18 cellular contexts compared by ENCODE assay signal in genomic region chr1:200749090-200749489, GRCh38. TPM values are rescaled to one million over a fixed set of nuclear protein-coding genes. Genes with fewer than 3 reads are reported as not detected.
A peak's percentile ranks its signal among the peaks of the same experiment; 100 is the strongest.
DNase-seq lines count a peak whose midpoint lies in the region; ATAC-seq and TF ChIP-seq lines count a peak whose summit lies in the region.
"Had no signal": no experiment of that assay in that cellular context is flagged by ENCODE, and none has a peak within 500 bp of the region (broad histone marks: within the 10 kb centered on the region; RNA-seq: fewer than 3 reads in every experiment).

No MANE protein-coding gene starts in this region.

- no peaks in the 10 kb centered on the region for H3K27me3 ChIP-seq in SK-N-SH (ENCODE audit: insufficient read depth)
- H3K27me3 ChIP-seq: BLaER1 treated with 17β-estradiol and CSF1 and Interleukin-3, amounts not matched to agents 10 nM and 100 nM had no signal

- H2AFZ ChIP-seq in SK-N-SH (ENCODE audit: low read depth): no peak overlapping the region

- H3F3A ChIP-seq in SK-N-SH (replicated peaks; ENCODE audit: insufficient read depth): peaks cover 2% of the 10 kb centered on the region

- H4K20me1 ChIP-seq in SK-N-SH (ENCODE audit: insufficient read depth): peaks cover 79% of the 10 kb centered on the region

- H3K4me3 ChIP-seq in SK-N-SH (ENCODE audit: low read depth in 2 of 2, low read length in 1 of 2): no peak overlapping the region
- H3K4me3 ChIP-seq: BLaER1 treated with 17β-estradiol and CSF1 and Interleukin-3, amounts not matched to agents 10 nM and 100 nM; HAP-1 had no signal

- peaks cover 0 to 11% of the 10 kb centered on the region in 2 experiments for H3K36me3 ChIP-seq in SK-N-SH (replicated peaks in 1 of 2; ENCODE audit: control insufficient read depth in 1 of 2, insufficient read depth in 2 of 2, low read length in 1 of 2)

- TF ChIP-seq RAD21 in SK-N-SH (IDR thresholded peaks at IDR 0.05; ENCODE audit: low read length): no peak

- DNase-seq in SK-N-SH (no peak), head of caudate nucleus (peak in 41 of 42 donors; percentile 23 to 85 (median 66)), occipital lobe (lab: John Stamatoyannopoulos, UW) (peak; percentile 11), superior temporal gyrus (ENCODE audit: extremely low spot score) (peak; percentile 81), NCI-H510A (lab: John Stamatoyannopoulos, UW) (no peak), NCI-H1930 (lab: John Stamatoyannopoulos, UW) (no peak)
- DNase-seq: NCI-H1436; NCI-H2107; NCI-H226; NCI-H69; NK-92 treated with Interleukin-12 subunit alpha and Interleukin-12 subunit beta, amount 100 ng/mL, for 24 hours; OCI-M1; RPMI8226 had no signal

- ATAC-seq in SK-N-SH treated with all-trans-retinoic acid at 6 μM for 48 hours (peak; percentile 30; the same call in 1 of the 3 replicates), HG03159 (IDR thresholded peaks at IDR 0.05; ENCODE audit: unreplicated experiment) (no peak)

- no peak for TF ChIP-seq EP300 in SK-N-SH (IDR thresholded peaks at IDR 0.05; ENCODE audit: borderline replicate concordance in 1 of 2, low read depth in 1 of 2, low read length in 1 of 2)

- POLR2A ChIA-PET in SK-N-SH (lab: Yijun Ruan, JAX): interaction anchor here (1.1 kb wide), 1 partner anchor 10 kb away, joined by 3 read pairs; no protein-coding TSS in a partner anchor

- intact Hi-C loops in head of caudate nucleus (cut with DNase I): no loop called here

- H3K4me2 ChIP-seq in SK-N-SH: no peak overlapping the region
- H3K4me2 ChIP-seq: BLaER1 treated with 17β-estradiol and CSF1 and Interleukin-3, amounts not matched to agents 10 nM and 100 nM had no signal

- no peak overlapping the region for H3K27ac ChIP-seq in SK-N-SH (ENCODE audit: low read depth in 2 of 2, low read length in 1 of 2)
- H3K27ac ChIP-seq: 22Rv1; BLaER1 treated with 17β-estradiol and CSF1 and Interleukin-3, amounts not matched to agents 10 nM and 100 nM had no signal

- no peaks in the 10 kb centered on the region for H3K9me3 ChIP-seq in SK-N-SH
- H3K9me3 ChIP-seq: HAP-1 had no signal

- no peaks in the 10 kb centered on the region for H3K9me2 ChIP-seq in SK-N-SH

- peaks cover 0 to 5% of the 10 kb centered on the region in 2 experiments; a peak in 1 of 4 replicates for H3K4me1 ChIP-seq in SK-N-SH (ENCODE audit: control insufficient read depth in 1 of 2, insufficient read depth in 2 of 2, low read depth in 1 of 2, low read length in 1 of 2)
- H3K4me1 ChIP-seq: HAP-1 had no signal

- H3K9ac ChIP-seq in SK-N-SH: no peak overlapping the region
- H3K9ac ChIP-seq: BLaER1 treated with 17β-estradiol and CSF1 and Interleukin-3, amounts not matched to agents 10 nM and 100 nM had no signal

- TF ChIP-seq CTCF in SK-N-SH (IDR thresholded peaks at IDR 0.05): no peak

- CTCF ChIA-PET in SK-N-SH (lab: Yijun Ruan, JAX): no interaction called here

- peaks cover 100% of the 10 kb centered on the region for H3K79me2 ChIP-seq in SK-N-SH (ENCODE audit: insufficient read depth)

TF ChIP-seq in SK-N-SH treated with all-trans-retinoic acid at 6 μM for 48 hours, 23 proteins besides CTCF, POLR2A, EP300 and RAD21:
- TF ChIP-seq ZNF70 (CRISPR knock-in tag; IDR thresholded peaks at IDR 0.05) (no peak), SNAI2 (CRISPR knock-in tag; IDR thresholded peaks at IDR 0.05) (no peak), TOX (CRISPR knock-in tag; IDR thresholded peaks at IDR 0.05; ENCODE audit: borderline replicate concordance) (no peak), ZC3H10 (CRISPR knock-in tag; IDR thresholded peaks at IDR 0.05) (no peak), ZNF8 (CRISPR knock-in tag; IDR thresholded peaks at IDR 0.05) (no peak), ZNF565 (CRISPR knock-in tag; conservative IDR thresholded peaks at IDR 0.05; ENCODE audit: low read depth) (no peak)
- TF ChIP-seq, protein P1, sequence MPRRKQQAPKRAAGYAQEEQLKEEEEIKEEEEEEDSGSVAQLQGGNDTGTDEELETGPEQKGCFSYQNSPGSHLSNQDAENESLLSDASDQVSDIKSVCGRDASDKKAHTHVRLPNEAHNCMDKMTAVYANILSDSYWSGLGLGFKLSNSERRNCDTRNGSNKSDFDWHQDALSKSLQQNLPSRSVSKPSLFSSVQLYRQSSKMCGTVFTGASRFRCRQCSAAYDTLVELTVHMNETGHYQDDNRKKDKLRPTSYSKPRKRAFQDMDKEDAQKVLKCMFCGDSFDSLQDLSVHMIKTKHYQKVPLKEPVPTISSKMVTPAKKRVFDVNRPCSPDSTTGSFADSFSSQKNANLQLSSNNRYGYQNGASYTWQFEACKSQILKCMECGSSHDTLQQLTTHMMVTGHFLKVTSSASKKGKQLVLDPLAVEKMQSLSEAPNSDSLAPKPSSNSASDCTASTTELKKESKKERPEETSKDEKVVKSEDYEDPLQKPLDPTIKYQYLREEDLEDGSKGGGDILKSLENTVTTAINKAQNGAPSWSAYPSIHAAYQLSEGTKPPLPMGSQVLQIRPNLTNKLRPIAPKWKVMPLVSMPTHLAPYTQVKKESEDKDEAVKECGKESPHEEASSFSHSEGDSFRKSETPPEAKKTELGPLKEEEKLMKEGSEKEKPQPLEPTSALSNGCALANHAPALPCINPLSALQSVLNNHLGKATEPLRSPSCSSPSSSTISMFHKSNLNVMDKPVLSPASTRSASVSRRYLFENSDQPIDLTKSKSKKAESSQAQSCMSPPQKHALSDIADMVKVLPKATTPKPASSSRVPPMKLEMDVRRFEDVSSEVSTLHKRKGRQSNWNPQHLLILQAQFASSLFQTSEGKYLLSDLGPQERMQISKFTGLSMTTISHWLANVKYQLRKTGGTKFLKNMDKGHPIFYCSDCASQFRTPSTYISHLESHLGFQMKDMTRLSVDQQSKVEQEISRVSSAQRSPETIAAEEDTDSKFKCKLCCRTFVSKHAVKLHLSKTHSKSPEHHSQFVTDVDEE (CRISPR knock-in tag; IDR thresholded peaks at IDR 0.05): no peak
TF ChIP-seq in SK-N-SH treated with all-trans-retinoic acid at 6 μM for 48 hours: peak in this region for 0.

TF ChIP-seq in SK-N-SH, 30 proteins besides CTCF, POLR2A, EP300 and RAD21:
- no peak for TF ChIP-seq EZH2phosphoT487 (IDR thresholded peaks at IDR 0.05; ENCODE audit: borderline replicate concordance, low read depth)
- TF ChIP-seq TEAD4 (IDR thresholded peaks at IDR 0.05; ENCODE audit: borderline replicate concordance, insufficient read depth): no peak
- TF ChIP-seq FOXM1 (IDR thresholded peaks at IDR 0.05; ENCODE audit: low read depth): no peak
- TF ChIP-seq, protein P2, sequence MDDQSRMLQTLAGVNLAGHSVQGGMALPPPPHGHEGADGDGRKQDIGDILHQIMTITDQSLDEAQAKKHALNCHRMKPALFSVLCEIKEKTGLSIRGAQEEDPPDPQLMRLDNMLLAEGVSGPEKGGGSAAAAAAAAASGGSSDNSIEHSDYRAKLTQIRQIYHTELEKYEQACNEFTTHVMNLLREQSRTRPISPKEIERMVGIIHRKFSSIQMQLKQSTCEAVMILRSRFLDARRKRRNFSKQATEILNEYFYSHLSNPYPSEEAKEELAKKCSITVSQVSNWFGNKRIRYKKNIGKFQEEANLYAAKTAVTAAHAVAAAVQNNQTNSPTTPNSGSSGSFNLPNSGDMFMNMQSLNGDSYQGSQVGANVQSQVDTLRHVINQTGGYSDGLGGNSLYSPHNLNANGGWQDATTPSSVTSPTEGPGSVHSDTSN (IDR thresholded peaks at IDR 0.05): no peak
- TF ChIP-seq TAF1 (IDR thresholded peaks at IDR 0.05; ENCODE audit: borderline replicate concordance, low read depth, low read length): no peak
- no peak for TF ChIP-seq SMC3 (IDR thresholded peaks at IDR 0.05; ENCODE audit: low read depth, low read length)
- TF ChIP-seq RCOR1 (IDR thresholded peaks at IDR 0.05; ENCODE audit: low read length): no peak
- TF ChIP-seq MXI1 (IDR thresholded peaks at IDR 0.05; ENCODE audit: low read depth, low read length): no peak
- TF ChIP-seq GABPA (IDR thresholded peaks at IDR 0.05; ENCODE audit: low read depth): no peak
- TF ChIP-seq MAX (IDR thresholded peaks at IDR 0.05; ENCODE audit: low read depth): no peak
- no peak for TF ChIP-seq FOXJ3 (CRISPR knock-in tag; IDR thresholded peaks at IDR 0.05)
- no peak for TF ChIP-seq USF1 (IDR thresholded peaks at IDR 0.05; ENCODE audit: borderline replicate concordance, low read depth)

RNA-seq across cellular contexts. Expression of gene CAMSAP2, which starts 10.4 kb away (rescaled TPM):
- polyA plus RNA-seq in SK-N-SH (2012; rRNA removed): 5.5 and 7.3 TPM in 2 replicates
- polyA plus RNA-seq in SK-N-SH (2012; cell fraction: cytosol; rRNA removed): 8.2 and 9.8 TPM in 2 replicates
- 3.5 and 10.0 TPM in 2 replicates for polyA plus RNA-seq in SK-N-SH (2012; cell fraction: nucleus; rRNA removed)
- total RNA-seq in occipital lobe: 130 TPM

Comparison
In these comparisons a context has a peak if more than half of its experiments do, and no peak if none do; other contexts are left out.
1. DNase-seq: peak in head of caudate nucleus (41 of 42), occipital lobe (single experiment) and superior temporal gyrus (single experiment); none in SK-N-SH (single experiment), NCI-H510A (single experiment) and NCI-H1930 (0 of 2).